ENCODE assay signal across 8 cellular contexts in the genomic region with DNA sequence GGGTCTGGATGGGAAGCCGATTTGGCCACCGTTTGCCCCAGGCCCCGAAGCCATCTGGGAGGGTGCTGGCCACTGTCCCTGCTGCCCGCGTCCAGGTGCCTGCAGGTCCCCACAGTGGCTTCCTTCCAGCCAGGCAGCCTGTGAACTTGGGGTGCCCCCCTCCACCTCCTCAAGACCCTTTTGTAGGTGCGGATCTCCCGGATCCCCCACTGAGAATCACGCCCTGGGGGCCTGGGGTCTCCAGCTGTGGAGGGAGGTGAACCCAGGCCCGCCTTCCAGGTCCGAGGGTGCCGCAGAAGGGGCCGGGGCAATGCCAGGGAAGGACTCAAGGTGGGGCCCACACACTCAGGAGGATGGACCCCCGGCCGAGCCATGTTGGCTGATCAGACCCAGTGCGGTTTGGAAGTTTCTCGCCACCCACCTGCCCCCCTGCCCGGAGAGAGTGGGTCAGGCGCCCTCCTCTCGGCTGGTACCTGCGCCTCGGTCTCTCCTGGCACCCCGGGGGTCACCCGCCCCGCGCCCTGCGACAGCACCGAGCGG. TPM values are rescaled to one million over a fixed set of nuclear protein-coding genes. Genes with fewer than 3 reads are reported as not detected.
DNase-seq lines count a peak whose midpoint lies in the region; ATAC-seq, FAIRE-seq and TF ChIP-seq lines count a peak whose summit lies in the region.

No MANE protein-coding gene starts in this region.

- BruUV-seq in K562 (replicated peaks; lab: Mats Ljungman, UMichigan): no TSS peak

- peaks cover 21% of the 10 kb centered on the region for H3K79me2 ChIP-seq in K562 (ENCODE audit: control insufficient read depth, insufficient read depth, low read length)

- intact Hi-C loops in K562 (cut with micrococcal nuclease): loop anchor here (5.0 to 10.0 kb wide), 4 partner anchors 213 to 1065 kb away; no protein-coding TSS in a partner anchor

- H4K20me1 ChIP-seq in K562 (replicated peaks; ENCODE audit: control insufficient read depth, insufficient read depth, low read length): 0 out of 2 replicates have a peak, but pooled peaks cover 20% of the 10 kb centered on the region

- H3K36me3 ChIP-seq in K562 (ENCODE audit: control insufficient read depth, insufficient read depth, low read length): no peaks in the 10 kb centered on the region

- H3K4me3 ChIP-seq in K562: peak overlapping the region; percentile 54
- peak overlapping the region; percentile 69 for H3K4me3 ChIP-seq in iPS-18c (ENCODE audit: insufficient read depth, low read depth, low read length)

- H3K27me3 ChIP-seq in K562 (ENCODE audit: control insufficient read depth in 2 of 2, insufficient read depth in 2 of 2, low read length in 2 of 2): peaks cover 8 to 19% of the 10 kb centered on the region in 2 experiments; a peak in 3 of 5 replicates

- H3K9ac ChIP-seq in K562 (ENCODE audit: insufficient read depth in 1 of 2, low read depth in 2 of 2, low read length in 2 of 2): peak overlapping the region; percentile 47 to 92; a peak in 3 of 4 replicates

- no peak; the same call in 2 of the 3 replicates for ATAC-seq in K562

- no peak for TF ChIP-seq EP300 in K562 (IDR thresholded peaks at IDR 0.05; ENCODE audit: low read length)

- no peak for TF ChIP-seq POLR2A in K562 (conservative IDR thresholded peaks at IDR 0.05)

- no peak for FAIRE-seq in K562 (lab: Jason Lieb, UNC)

- peak overlapping the region; percentile 63 for H3K4me2 ChIP-seq in K562 (ENCODE audit: insufficient read depth, low read length)

- in situ Hi-C loops in K562 (cut with MboI): loop anchor here (10.0 kb wide), 2 partner anchors 725 to 905 kb away; no protein-coding TSS in a partner anchor

- POLR2A ChIA-PET in K562 (lab: Yijun Ruan, JAX): no interaction called here

- WGBS in K562 (ENCODE audit: insufficient coverage, low coverage, missing lambda C conversion rate): 59% methylated on average over 19 of the region's 28 CpGs

- H2AFZ ChIP-seq in K562 (ENCODE audit: low read depth, low read length): peak overlapping the region; percentile 70; the same call in 1 of the 2 replicates

- no peaks in the 10 kb centered on the region for H3K9me3 ChIP-seq in K562 (replicated peaks; ENCODE audit: control insufficient read depth, insufficient read depth, low read depth, low read length)
- peaks cover 2% of the 10 kb centered on the region for H3K9me3 ChIP-seq in iPS-18c (ENCODE audit: control insufficient read depth, insufficient read depth, low read length)

- DNase-seq in NCI-H1417 (lab: John Stamatoyannopoulos, UW) (peak in 2 of 3 experiments; percentile 62 to 74), NCI-H1417 treated with DMSO at 0.1 percent for 48 hours (lab: John Stamatoyannopoulos, UW) (no peak), K562 (ENCODE audit: extremely low read depth in 1 of 4, low spot score in 3 of 4) (no peak), SKM-1 (lab: John Stamatoyannopoulos, UW; ENCODE audit: unreplicated experiment) (no peak), AG08395 (ENCODE audit: low spot score) (no peak), AG20443 (ENCODE audit: low spot score) (no peak)

- no peaks in the 10 kb centered on the region for H3K9me1 ChIP-seq in K562 (ENCODE audit: control insufficient read depth, insufficient read depth, low read length)

- TF ChIP-seq RAD21 in K562 (CRISPR knock-in tag; conservative IDR thresholded peaks at IDR 0.05 in 1 of 2, IDR thresholded peaks at IDR 0.05 in 1 of 2): no peak

- no peak for TF ChIP-seq CTCF in K562 (IDR thresholded peaks at IDR 0.05 in 2 of 3, conservative IDR thresholded peaks at IDR 0.05 in 1 of 3; ENCODE audit: insufficient read depth in 2 of 3, low read depth in 1 of 3, low read length in 3 of 3)

- CTCF ChIA-PET in K562 (lab: Yijun Ruan, JAX; ENCODE audit: low intra/inter-chr PET ratio): interaction anchor here (0.7 to 2.1 kb wide), 2 partner anchors 71 to 726 kb away, joined by 3 to 11 read pairs; no protein-coding TSS in a partner anchor

- H3K4me1 ChIP-seq in K562 (replicated peaks in 1 of 2; ENCODE audit: control insufficient read depth in 2 of 2, insufficient read depth in 2 of 2, low read length in 2 of 2): peaks cover 12 to 64% of the 10 kb centered on the region in 2 experiments; a peak in 4 of 5 replicates

- no peak overlapping the region for H3K27ac ChIP-seq in K562 (ENCODE audit: extremely low read depth, low read depth, low read length)
- peak overlapping the region; percentile 56 for H3K27ac ChIP-seq in temporal lobe (ENCODE audit: low read depth, low read length)

TF ChIP-seq in K562, 482 proteins besides CTCF, POLR2A, EP300 and RAD21 (continues in another document):
- TF ChIP-seq MTF1 (CRISPR knock-in tag; IDR thresholded peaks at IDR 0.05; ENCODE audit: borderline replicate concordance) (no peak), RBBP5 (IDR thresholded peaks at IDR 0.05; ENCODE audit: borderline replicate concordance, insufficient read depth, low read length, poor library complexity, severe bottlenecking) (peak; percentile 27), GATA2 (CRISPR knock-in tag; IDR thresholded peaks at IDR 0.05) (no peak), RCOR1 (IDR thresholded peaks at IDR 0.05; ENCODE audit: borderline replicate concordance in 1 of 2, low read depth in 2 of 2, low read length in 2 of 2) (no peak), KDM5B (IDR thresholded peaks at IDR 0.05; ENCODE audit: insufficient replicate concordance, low read depth, low read length) (peak; percentile 11), CCNT2 (IDR thresholded peaks at IDR 0.05; ENCODE audit: borderline replicate concordance, extremely low read depth, insufficient read length, low read depth, low read length) (no peak), RBM14 (IDR thresholded peaks at IDR 0.05; ENCODE audit: borderline replicate concordance, insufficient read depth, low read depth, low read length) (0 out of 2 replicates have a peak, but pooled peaks have one; percentile 23), ZNF124 (CRISPR knock-in tag; IDR thresholded peaks at IDR 0.05) (no peak), SUPT5H (IDR thresholded peaks at IDR 0.05) (no peak), ERF (CRISPR knock-in tag; IDR thresholded peaks at IDR 0.05) (no peak), PRPF4 (IDR thresholded peaks at IDR 0.05; ENCODE audit: insufficient read depth, low read depth, low read length, poor library complexity, severe bottlenecking) (no peak), RNF219 (CRISPR knock-in tag; IDR thresholded peaks at IDR 0.05) (no peak), TCF7L2 (IDR thresholded peaks at IDR 0.05; ENCODE audit: low read depth, low read length) (no peak)
- TF ChIP-seq, protein P1, sequence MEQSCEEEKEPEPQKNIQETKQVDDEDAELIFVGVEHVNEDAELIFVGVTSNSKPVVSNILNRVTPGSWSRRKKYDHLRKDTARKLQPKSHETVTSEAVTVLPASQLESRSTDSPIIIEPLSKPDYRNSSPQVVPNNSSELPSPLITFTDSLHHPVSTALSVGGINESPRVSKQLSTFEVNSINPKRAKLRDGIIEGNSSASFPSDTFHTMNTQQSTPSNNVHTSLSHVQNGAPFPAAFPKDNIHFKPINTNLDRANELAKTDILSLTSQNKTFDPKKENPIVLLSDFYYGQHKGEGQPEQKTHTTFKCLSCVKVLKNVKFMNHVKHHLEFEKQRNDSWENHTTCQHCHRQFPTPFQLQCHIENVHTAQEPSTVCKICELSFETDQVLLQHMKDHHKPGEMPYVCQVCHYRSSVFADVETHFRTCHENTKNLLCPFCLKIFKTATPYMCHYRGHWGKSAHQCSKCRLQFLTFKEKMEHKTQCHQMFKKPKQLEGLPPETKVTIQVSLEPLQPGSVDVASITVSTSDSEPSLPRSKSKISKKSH (CRISPR knock-in tag; IDR thresholded peaks at IDR 0.05): no peak

RNA-seq across cellular contexts. Expression of gene MMP17, which starts 1.7 kb away (rescaled TPM):
- 65.7 and 167 TPM in 2 replicates for total RNA-seq in K562 (2011; cell fraction: chromatin; rRNA removed; ENCODE audit: low replicate concordance)
- 84.0 and 92.2 TPM in 2 replicates for total RNA-seq in K562 (2011; cell fraction: nucleolus; rRNA removed)
- total RNA-seq in K562 (2011; cell fraction: nucleoplasm; rRNA removed): 68.9 and 73.7 TPM in 2 replicates
- total RNA-seq in K562 (2014; rRNA removed): 12.7 and 17.5 TPM in 2 replicates
- 0.93 and 1.1 TPM in 2 replicates for total RNA-seq in K562 (2014; rRNA removed; fragmentation: Illumina TruSeq; extraction: Trizol)
- 4.0 and 4.6 TPM in 2 replicates for total RNA-seq in K562 (2015; rRNA removed; fragmentation: Illumina TruSeq; extraction: Trizol)
- 18.0 and 20.1 TPM in 2 replicates for total RNA-seq in K562 (2021)
- polyA plus RNA-seq in K562 (2011; rRNA removed): 17.1 and 57.8 TPM in 2 replicates
- polyA plus RNA-seq in K562 (2011; cell fraction: cytosol; rRNA removed): 29.3 and 39.3 TPM in 2 replicates
- polyA plus RNA-seq in K562 (2011; cell fraction: nucleus; rRNA removed): 170 and 193 TPM in 2 replicates
- 17.2 and 26.5 TPM in 2 replicates for polyA plus RNA-seq in K562 (2012)
- 5.0 and 11.6 TPM in 2 replicates for polyA plus RNA-seq in K562 (2014; fragmentation: Illumina TruSeq; extraction: Trizol)
- polyA plus RNA-seq in K562 (2014; fragmentation: Nextera tagmentation; extraction: Ambion mirVana): not detected
- polyA plus RNA-seq in K562 (2014; rRNA removed): 21.2 and 24.1 TPM in 2 replicates
- polyA minus RNA-seq in K562 (2011; rRNA and poly(A)+ RNA removed): 4.9 and 7.1 TPM in 2 replicates
- polyA minus RNA-seq in K562 (2011; cell fraction: cytosol; rRNA and poly(A)+ RNA removed): 13.5 and 30.6 TPM in 2 replicates
- polyA minus RNA-seq in K562 (2011; cell fraction: nucleus; rRNA and poly(A)+ RNA removed): 25.7 and 56.9 TPM in 2 replicates
- 22.4 TPM for total RNA-seq in temporal lobe

Comparison
In these comparisons a context has a peak if more than half of its experiments do, and no peak if none do; other contexts are left out.
1. DNase-seq: peak in NCI-H1417 (2 of 3); none in NCI-H1417 treated with DMSO at 0.1 percent for 48 hours (single experiment), K562 (0 of 4), SKM-1 (single experiment), AG08395 (single experiment) and AG20443 (single experiment).